In the genomic region with DNA sequence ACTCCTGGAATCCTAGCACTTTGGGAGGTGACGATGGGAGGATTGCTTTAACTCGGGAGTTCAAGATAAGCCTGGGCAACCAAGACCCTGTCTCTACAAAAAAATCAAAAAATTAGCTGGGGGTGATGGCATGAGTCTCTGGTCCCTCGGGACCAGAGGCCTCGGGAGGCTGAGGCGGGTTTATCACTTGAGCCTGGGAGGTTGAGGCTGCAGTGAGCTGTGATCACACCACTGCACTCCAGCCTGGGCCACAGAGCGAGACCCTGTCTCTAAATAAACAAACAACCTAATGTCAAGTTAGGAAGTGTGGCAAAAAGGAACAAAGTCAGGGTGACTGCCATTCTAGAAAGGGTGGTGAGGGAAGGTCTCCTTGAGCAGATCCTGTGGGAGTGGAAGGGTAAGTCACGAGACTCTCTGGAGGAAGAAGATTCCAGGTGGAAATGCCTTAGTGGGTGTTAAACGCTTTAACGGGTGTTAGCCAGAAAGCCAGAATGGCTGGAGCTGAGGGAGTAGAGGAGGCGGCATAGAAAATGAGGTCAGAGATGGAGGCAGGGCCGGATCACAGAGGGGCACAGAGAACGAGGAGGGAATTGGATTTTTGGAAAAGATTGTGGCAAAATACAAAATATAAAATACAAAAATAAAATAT, we compare ENCODE assay signal across 11 cellular contexts.
DNase-seq lines count a peak whose midpoint lies in the region; ATAC-seq and TF ChIP-seq lines count a peak whose summit lies in the region.
"Had no signal": no experiment of that assay in that cellular context is flagged by ENCODE, and none has a peak within 500 bp of the region (broad histone marks: within the 10 kb centered on the region; RNA-seq: fewer than 3 reads in every experiment).

No MANE protein-coding gene starts in this region.

- intact Hi-C loops in CD4-positive, alpha-beta memory T cell (cut with micrococcal nuclease) = loop anchor here (2.0 kb wide), 1 partner anchor 53 kb away; no protein-coding TSS in a partner anchor
- intact Hi-C loops in posterior vena cava (cut with DNase I) = no loop called here

- no peaks in the 10 kb centered on the region for H3K27me3 ChIP-seq in CD4-positive, alpha-beta memory T cell (ENCODE audit: insufficient read depth, low read length)
- H3K27me3 ChIP-seq in HL-60 (ENCODE audit: insufficient read depth, poor library complexity, severe bottlenecking) = no peaks in the 10 kb centered on the region

- CTCF ChIA-PET in CD4-positive, alpha-beta memory T cell (lab: Charles Lee; ENCODE audit: partially characterized antibody) = interaction anchor here (0.8 to 2.9 kb wide), 5 partner anchors 12 to 385 kb away, joined by 3 to 13 read pairs (median 4); no protein-coding TSS in a partner anchor

- no peak for ATAC-seq in activated naive CD8-positive, alpha-beta T cell treated with anti-CD3 and anti-CD28 coated beads, Interleukin-2, amount 50 U/mL, for 24 hours
- no peak for ATAC-seq in HG02852 (IDR thresholded peaks at IDR 0.05; ENCODE audit: unreplicated experiment)
- ATAC-seq in HG02798 (IDR thresholded peaks at IDR 0.05; ENCODE audit: poor library complexity, unreplicated experiment) = no peak
- ATAC-seq: mucosa of descending colon had no signal

- H3K4me1 ChIP-seq in CD4-positive, alpha-beta memory T cell (ENCODE audit: insufficient read depth, low read length) = peaks cover 33% of the 10 kb centered on the region

- no peak overlapping the region for H3K27ac ChIP-seq in CD4-positive, alpha-beta memory T cell (ENCODE audit: low read depth, low read length)
- H3K27ac ChIP-seq in HL-60 (replicated peaks) = peak overlapping the region; percentile 85
- H3K27ac ChIP-seq: VCaP had no signal

- no peaks in the 10 kb centered on the region for H3K9me3 Mint-ChIP-seq in CD4-positive, alpha-beta memory T cell
- H3K9me3 Mint-ChIP-seq in activated naive CD8-positive, alpha-beta T cell treated with anti-CD3 and anti-CD28 coated beads, Interleukin-2, amount 50 U/mL, for 24 hours = no peaks in the 10 kb centered on the region
- no peaks in the 10 kb centered on the region for H3K9me3 Mint-ChIP-seq in nephron

- H3K4me3 Mint-ChIP-seq in CD4-positive, alpha-beta memory T cell = peak overlapping the region in 1 of 8 donors; percentile 15
- no peak overlapping the region for H3K4me3 Mint-ChIP-seq in activated naive CD8-positive, alpha-beta T cell treated with anti-CD3 and anti-CD28 coated beads, Interleukin-2, amount 50 U/mL, for 24 hours
- H3K4me3 Mint-ChIP-seq in nephron = no peak overlapping the region

- TF ChIP-seq CTCF in HL-60 (IDR thresholded peaks at IDR 0.05; ENCODE audit: insufficient read depth, low read length) (no peak), nephron (IDR thresholded peaks at IDR 0.05; ENCODE audit: unreplicated experiment in 3 of 3) (no peak)

- DNase-seq in CD4-positive, alpha-beta memory T cell = no peak
- DNase-seq in HL-60 (ENCODE audit: low read depth in 1 of 2, low spot score in 1 of 2) (no peak), posterior vena cava (ENCODE audit: low spot score) (no peak)
- DNase-seq in activated naive CD8-positive, alpha-beta T cell treated with anti-CD3 and anti-CD28 coated beads, Interleukin-2, amount 50 U/mL, for 24 hours = no peak
- DNase-seq: activated effector memory CD4-positive, alpha-beta T cell treated with Interleukin-2 at 50 U/mL for 16 hours; mucosa of descending colon; NCI-H510A had no signal

- no peaks in the 10 kb centered on the region for H3K36me3 ChIP-seq in CD4-positive, alpha-beta memory T cell (ENCODE audit: insufficient read depth, low read length)

- H3K27me3 Mint-ChIP-seq in CD4-positive, alpha-beta memory T cell = no peaks in the 10 kb centered on the region
- H3K27me3 Mint-ChIP-seq in activated naive CD8-positive, alpha-beta T cell treated with anti-CD3 and anti-CD28 coated beads, Interleukin-2, amount 50 U/mL, for 24 hours = no peaks in the 10 kb centered on the region
- H3K27me3 Mint-ChIP-seq in nephron (ENCODE audit: low read depth) = no peaks in the 10 kb centered on the region

- POLR2A ChIA-PET in CD4-positive, alpha-beta memory T cell (lab: Charles Lee; ENCODE audit: partially characterized antibody) = interaction anchor here (0.7 to 15.3 kb wide), 8 partner anchors 9 to 96 kb away, joined by 3 to 230 read pairs (median 5); partner anchors contain the start of genes MRPS6 and SLC5A3

- H3K27ac Mint-ChIP-seq in CD4-positive, alpha-beta memory T cell = peak overlapping the region in 6 of 7 donors; percentile 3 to 88 (median 64)
- H3K27ac Mint-ChIP-seq in activated naive CD8-positive, alpha-beta T cell treated with anti-CD3 and anti-CD28 coated beads, Interleukin-2, amount 50 U/mL, for 24 hours = peak overlapping the region; percentile 99
- peak overlapping the region; percentile 93 to 98 (median 98) for H3K27ac Mint-ChIP-seq in nephron

- H3K9me3 ChIP-seq in CD4-positive, alpha-beta memory T cell (ENCODE audit: control insufficient read depth in 1 of 2, low read length in 2 of 2) = no peaks in the 10 kb centered on the region
- H3K9me3 ChIP-seq: mucosa of descending colon had no signal

- peaks cover 34 to 53% (median 44%) of the 10 kb centered on the region in 4 donors for H3K4me1 Mint-ChIP-seq in CD4-positive, alpha-beta memory T cell
- peaks cover 75% of the 10 kb centered on the region for H3K4me1 Mint-ChIP-seq in activated naive CD8-positive, alpha-beta T cell treated with anti-CD3 and anti-CD28 coated beads, Interleukin-2, amount 50 U/mL, for 24 hours
- peaks cover 45% of the 10 kb centered on the region for H3K4me1 Mint-ChIP-seq in nephron

- no peaks in the 10 kb centered on the region for H3K36me3 Mint-ChIP-seq in CD4-positive, alpha-beta memory T cell
- peaks cover 5% of the 10 kb centered on the region for H3K36me3 Mint-ChIP-seq in activated naive CD8-positive, alpha-beta T cell treated with anti-CD3 and anti-CD28 coated beads, Interleukin-2, amount 50 U/mL, for 24 hours (ENCODE audit: low read depth)
- no peaks in the 10 kb centered on the region for H3K36me3 Mint-ChIP-seq in nephron (ENCODE audit: low read depth)

- H3K4me3 ChIP-seq in CD4-positive, alpha-beta memory T cell (ENCODE audit: low read length in 2 of 2) = no peak overlapping the region
- H3K4me3 ChIP-seq in HL-60 (replicated peaks; ENCODE audit: insufficient read depth, low read length) = no peak overlapping the region
- H3K4me3 ChIP-seq: mucosa of descending colon had no signal
